14 cellular contexts compared by ENCODE assay signal in the genomic region with DNA sequence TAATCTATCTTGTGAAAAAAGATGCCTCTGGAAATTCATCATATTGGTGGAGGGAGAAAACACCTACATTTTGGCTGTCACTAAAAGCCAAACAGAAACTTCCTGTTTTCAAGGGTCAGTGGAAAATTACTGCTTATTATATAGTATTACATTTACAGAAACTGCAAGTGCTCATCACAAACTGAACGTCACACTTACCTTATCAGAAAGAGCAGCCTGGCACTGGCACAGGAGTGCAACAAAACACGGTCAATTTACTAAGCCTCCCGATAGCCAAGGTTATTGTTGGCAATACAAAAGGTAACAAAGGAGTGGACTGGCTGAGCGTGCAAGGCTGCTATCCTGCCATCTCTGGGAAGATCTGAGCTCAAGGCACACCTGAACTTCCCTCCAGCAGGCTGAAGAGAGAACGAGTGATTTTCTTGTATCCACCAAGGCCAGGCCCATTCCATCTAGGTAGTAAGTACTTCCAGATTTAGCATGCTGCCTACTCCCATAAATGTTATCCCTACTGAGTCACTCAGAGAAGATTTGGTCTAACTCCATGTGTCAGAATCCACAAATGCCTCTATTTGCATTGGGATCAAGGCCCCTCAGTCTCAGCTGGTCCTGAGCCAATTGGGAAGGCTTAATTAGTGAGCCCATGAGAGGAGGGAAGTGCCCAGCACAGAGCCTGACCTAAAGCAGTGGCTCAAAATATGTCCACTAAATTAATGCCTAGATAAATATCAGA.
DNase-seq lines count a peak whose midpoint lies in the region; ATAC-seq and TF ChIP-seq lines count a peak whose summit lies in the region.
"Had no signal": no experiment of that assay in that cellular context is flagged by ENCODE, and none has a peak within 500 bp of the region (broad histone marks: within the 10 kb centered on the region; RNA-seq: fewer than 3 reads in every experiment).

No MANE protein-coding gene starts in this region.

- ATAC-seq in PC-3 (peak; percentile 78), esophagus mucosa (peak; percentile 28)
- ATAC-seq: CD8-positive, alpha-beta T cell; gastrocnemius medialis; sciatic nerve had no signal

- H3K36me3 ChIP-seq in GM23248 (ENCODE audit: low read depth) (no peaks in the 10 kb centered on the region), PC-3 (ENCODE audit: low read depth, low read length) (no peaks in the 10 kb centered on the region), brain microvascular endothelial cell (replicated peaks) (no peaks in the 10 kb centered on the region), neural progenitor cell (no peaks in the 10 kb centered on the region)
- H3K36me3 ChIP-seq: gastrocnemius medialis had no signal

- no peaks in the 10 kb centered on the region for H3K27me3 ChIP-seq in GM23248 (replicated peaks; ENCODE audit: insufficient read depth)
- no peaks in the 10 kb centered on the region for H3K27me3 ChIP-seq in PC-3 (ENCODE audit: low read length)
- H3K27me3 ChIP-seq in brain microvascular endothelial cell (replicated peaks), result no peaks in the 10 kb centered on the region
- H3K27me3 ChIP-seq in neural progenitor cell, result no peaks in the 10 kb centered on the region
- H3K27me3 ChIP-seq: gastrocnemius medialis had no signal

- H3K9me3 ChIP-seq in GM23248 (ENCODE audit: low read depth) (no peaks in the 10 kb centered on the region), PC-3 (ENCODE audit: low read length) (no peaks in the 10 kb centered on the region), neural progenitor cell (ENCODE audit: low read depth) (no peaks in the 10 kb centered on the region)
- H3K9me3 ChIP-seq: gastrocnemius medialis had no signal

- TF ChIP-seq CTCF in AG10803 (conservative IDR thresholded peaks at IDR 0.05; ENCODE audit: low read length) (no peak), PC-3 (conservative IDR thresholded peaks at IDR 0.05; ENCODE audit: low read depth, low read length) (no peak), brain microvascular endothelial cell (IDR thresholded peaks at IDR 0.05; ENCODE audit: low read depth, low read length, missing control alignments) (no peak), neural progenitor cell (IDR thresholded peaks at IDR 0.05) (no peak)

- H3K4me3 ChIP-seq in AG10803 (ENCODE audit: low read length) (no peak overlapping the region), GM23248 (no peak overlapping the region), PC-3 (ENCODE audit: low read length) (no peak overlapping the region), brain microvascular endothelial cell (ENCODE audit: low read depth, low read length) (no peak overlapping the region), neural progenitor cell (no peak overlapping the region)
- H3K4me3 ChIP-seq: gastrocnemius medialis had no signal

- no peak overlapping the region for H2AFZ ChIP-seq in GM23248
- no peak overlapping the region for H2AFZ ChIP-seq in PC-3 (ENCODE audit: low read length)
- H2AFZ ChIP-seq in neural progenitor cell (replicated peaks), result no peak overlapping the region

- H3K27ac ChIP-seq in GM23248 (no peak overlapping the region), PC-3 (ENCODE audit: low read length) (peak overlapping the region; percentile 55), brain microvascular endothelial cell (no peak overlapping the region), neural progenitor cell (no peak overlapping the region)
- H3K27ac ChIP-seq: gastrocnemius medialis had no signal

- no TSS peak for BruUV-seq in PC-3 (replicated peaks; lab: Mats Ljungman, UMichigan)

- H4K20me1 ChIP-seq in GM23248 (ENCODE audit: insufficient read depth) (no peaks in the 10 kb centered on the region), PC-3 (ENCODE audit: low read length) (no peaks in the 10 kb centered on the region), neural progenitor cell (ENCODE audit: low read depth) (no peaks in the 10 kb centered on the region)

- H3K27ac Mint-ChIP-seq in neural progenitor cell, result no peak overlapping the region
- H3K27ac Mint-ChIP-seq: CD8-positive, alpha-beta T cell had no signal

- peak; percentile 73 for DNase-seq in AG10803 (ENCODE audit: low read depth)
- peak; percentile 68 for DNase-seq in GM23248
- peak; percentile 81 for DNase-seq in PC-3
- no peak for DNase-seq in NK-92 treated with Interleukin-12 subunit alpha and Interleukin-12 subunit beta, amount 100 ng/mL, for 24 hours (lab: John Stamatoyannopoulos, UW)
- DNase-seq in brain microvascular endothelial cell, result no peak
- DNase-seq in head of caudate nucleus, result no peak
- no peak for DNase-seq in neural progenitor cell (ENCODE audit: low spot score)
- DNase-seq: activated T-cell treated with anti-CD3 and anti-CD28 coated beads for 4 hours; caudate nucleus; CD8-positive, alpha-beta T cell; gastrocnemius medialis; midbrain had no signal

- H3K9me3 Mint-ChIP-seq in neural progenitor cell, result no peaks in the 10 kb centered on the region
- H3K9me3 Mint-ChIP-seq: CD8-positive, alpha-beta T cell had no signal

- peaks cover 24% of the 10 kb centered on the region for H3K4me1 ChIP-seq in GM23248 (ENCODE audit: insufficient read depth)
- H3K4me1 ChIP-seq in PC-3 (ENCODE audit: insufficient read depth, low read length), result peaks cover 33% of the 10 kb centered on the region
- H3K4me1 ChIP-seq in neural progenitor cell, result peaks cover 5% of the 10 kb centered on the region

- intact Hi-C loops in PC-3 (cut with micrococcal nuclease), result loop anchor here (2.0 to 10.0 kb wide), 2 partner anchors 19 to 185 kb away; no protein-coding TSS in a partner anchor
- intact Hi-C loops in head of caudate nucleus (cut with DNase I), result no loop called here

- 63 to 67% methylated on average over 5 of the region's 5 CpGs for WGBS in GM23248 (ENCODE audit: low coverage in 1 of 2, low lambda C conversion rate in 2 of 2, missing lambda C conversion rate in 2 of 2), 2 experiments

- no peak overlapping the region for H3K4me3 Mint-ChIP-seq in neural progenitor cell
- H3K4me3 Mint-ChIP-seq: CD8-positive, alpha-beta T cell had no signal

- no peak overlapping the region for H3K4me2 ChIP-seq in GM23248 (ENCODE audit: unreplicated experiment)
- peak overlapping the region; percentile 59 for H3K4me2 ChIP-seq in PC-3 (ENCODE audit: low read length)
- no peak overlapping the region for H3K4me2 ChIP-seq in neural progenitor cell

- H3F3A ChIP-seq in GM23248 (ENCODE audit: insufficient read depth), result peaks cover 5% of the 10 kb centered on the region; the same call in 1 of the 2 replicates
- H3F3A ChIP-seq in PC-3 (ENCODE audit: low read length, unreplicated experiment), result no peaks in the 10 kb centered on the region
- H3F3A ChIP-seq in neural progenitor cell (ENCODE audit: low read depth), result no peaks in the 10 kb centered on the region

- H3K9ac ChIP-seq in GM23248 (no peak overlapping the region), PC-3 (ENCODE audit: low read length) (no peak overlapping the region), neural progenitor cell (no peak overlapping the region)

- in situ Hi-C loops in GM23248 (cut with MboI) (no loop called here), brain microvascular endothelial cell (cut with HindIII; ENCODE audit: low pct_ligation_motif_present, low sequenced_read_pairs) (no loop called here)

- POLR2A ChIA-PET in PC-3 (lab: Charles Lee; ENCODE audit: unreplicated experiment), result no interaction called here

- no peaks in the 10 kb centered on the region for H3K36me3 Mint-ChIP-seq in neural progenitor cell

- H3K9me2 ChIP-seq in GM23248 (ENCODE audit: insufficient read depth) (no peaks in the 10 kb centered on the region), PC-3 (replicated peaks; ENCODE audit: low read length) (no peaks in the 10 kb centered on the region)

- CTCF ChIA-PET in PC-3 (lab: Charles Lee), result no interaction called here

- peaks cover 31% of the 10 kb centered on the region for H3K4me1 Mint-ChIP-seq in neural progenitor cell

- H3K79me2 ChIP-seq in GM23248 (ENCODE audit: insufficient read depth) (no peaks in the 10 kb centered on the region), PC-3 (ENCODE audit: low read length) (no peaks in the 10 kb centered on the region), neural progenitor cell (ENCODE audit: low read depth) (no peaks in the 10 kb centered on the region)

- H3K27me3 Mint-ChIP-seq in neural progenitor cell (ENCODE audit: insufficient read depth, low read depth), result no peaks in the 10 kb centered on the region

Comparison
In these comparisons a context has a peak if more than half of its experiments do, and no peak if none do; other contexts are left out.
1. DNase-seq: peak in AG10803 (single experiment), GM23248 (single experiment) and PC-3 (single experiment); none in NK-92 treated with Interleukin-12 subunit alpha and Interleukin-12 subunit beta, amount 100 ng/mL, for 24 hours (single experiment), brain microvascular endothelial cell (single experiment), head of caudate nucleus (0 of 42) and neural progenitor cell (single experiment).